18 cellular contexts compared by ENCODE assay signal in the genomic region with DNA sequence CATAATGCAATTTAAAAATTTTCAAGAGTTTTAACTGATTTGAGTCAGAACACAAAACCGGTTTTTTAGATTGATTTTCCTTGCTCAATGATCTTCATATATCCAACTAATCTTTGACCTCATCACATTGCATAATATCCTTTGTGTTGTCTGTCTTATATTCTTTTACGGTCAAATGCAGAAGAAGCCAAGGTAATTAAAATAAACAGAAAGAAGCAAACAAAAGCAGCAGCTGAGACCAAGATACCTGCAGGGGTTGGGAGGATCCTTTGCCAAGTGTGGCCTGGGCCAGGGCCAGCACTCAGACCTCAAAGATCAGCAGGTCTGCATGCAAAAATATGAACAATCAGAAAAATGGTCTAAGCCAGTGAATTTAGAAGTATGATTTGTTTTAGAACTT.
"Had no signal": no experiment of that assay in that cellular context is flagged by ENCODE, and none has a peak within 500 bp of the region (broad histone marks: within the 10 kb centered on the region; RNA-seq: fewer than 3 reads in every experiment).

No MANE protein-coding gene starts in this region.

- H3K9me3 ChIP-seq: adrenal gland, body of pancreas, thyroid gland had no signal

- H3K4me1 ChIP-seq: adrenal gland, body of pancreas, foreskin keratinocyte, thyroid gland had no signal

- ATAC-seq: body of pancreas; foreskin keratinocyte; left ventricle myocardium superior; stimulated activated naive B cell treated with anti-CD40 and anti-IgM and Interleukin-4, amounts not matched to agents 10 μg/mL and 1 μg/mL and 100 μg/mL, for 72 hours had no signal

- H3K27ac ChIP-seq: adrenal gland, body of pancreas, foreskin keratinocyte, thyroid gland, WERI-Rb-1 had no signal

- DNase-seq: activated CD4-positive, alpha-beta T cell treated with anti-CD3 and anti-CD28 coated beads, Interleukin-2, amount 50 U/mL, for 48 hours; activated effector memory CD4-positive, alpha-beta T cell treated with anti-CD3 and anti-CD28 coated beads, Interleukin-2, amount 50 U/mL, for 16 hours; activated T-cell treated with anti-CD3 and anti-CD28 coated beads, Interleukin-2, amount 50 U/mL, for 48 hours; adrenal gland; body of pancreas; central memory CD4-positive, alpha-beta T cell; effector memory CD4-positive, alpha-beta T cell; glutamatergic neuron; kidney glomerular epithelial cell; left ventricle myocardium superior; nephron progenitor cell; occipital lobe; stimulated activated CD4-positive, alpha-beta T cell treated with anti-CD3 and anti-CD28 coated beads, Interleukin-15, amount 100 ng/mL, for 24 hours; stimulated activated CD4-positive, alpha-beta T cell treated with anti-CD3 and anti-CD28 coated beads, Interleukin-4, amount 100 ng/mL, for 1 hour; stimulated activated naive B cell treated with anti-CD40 and anti-IgM and Interleukin-4, amounts not matched to agents 10 μg/mL and 1 μg/mL and 100 μg/mL, for 72 hours; WERI-Rb-1 had no signal

- H3K27me3 ChIP-seq: adrenal gland, body of pancreas, foreskin keratinocyte, thyroid gland had no signal

- H3K36me3 ChIP-seq: adrenal gland, thyroid gland, WERI-Rb-1 had no signal

- H3K4me3 ChIP-seq: adrenal gland, body of pancreas, thyroid gland had no signal
